In the genomic region with DNA sequence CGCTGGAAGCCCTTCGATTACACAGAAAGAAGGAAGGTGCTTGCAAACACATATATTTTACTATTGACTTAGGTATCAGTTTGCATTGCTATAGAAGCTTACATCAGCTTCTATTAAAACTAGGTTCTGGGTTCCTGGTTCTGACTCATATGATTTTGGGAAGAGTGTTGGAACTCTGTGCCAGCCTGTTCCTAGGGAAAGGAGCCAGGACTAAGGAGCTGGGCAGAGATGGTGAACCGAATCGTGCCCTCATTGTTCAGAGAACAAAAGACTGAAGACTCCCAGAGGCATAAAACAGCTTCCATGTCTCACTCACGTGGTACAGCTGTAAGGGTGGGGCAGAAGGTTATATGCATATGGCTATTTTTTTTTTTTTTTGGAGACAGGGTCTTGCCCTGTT, we compare ENCODE assay signal across 15 cellular contexts.
"Had no signal": no experiment of that assay in that cellular context is flagged by ENCODE, and none has a peak within 500 bp of the region (broad histone marks: within the 10 kb centered on the region; RNA-seq: fewer than 3 reads in every experiment).

No MANE protein-coding gene starts in this region.

- ATAC-seq: effector memory CD8-positive, alpha-beta T cell; left cardiac atrium; natural killer cell had no signal

- H3K4me3 ChIP-seq: cardiac muscle cell, spleen, tibial nerve had no signal

- H3K4me1 Mint-ChIP-seq: activated naive CD4-positive, alpha-beta T cell treated with anti-CD3 and anti-CD28 coated beads, Interleukin-2, amount 50 U/mL, for 24 hours; natural killer cell had no signal

- H3K4me3 Mint-ChIP-seq: activated naive CD4-positive, alpha-beta T cell treated with anti-CD3 and anti-CD28 coated beads, Interleukin-2, amount 50 U/mL, for 24 hours; effector memory CD8-positive, alpha-beta T cell; natural killer cell; T-helper 1 cell treated with Interleukin-12 subunit alpha and Interleukin-12 subunit beta and Interleukin-4 antibody, amounts not matched to agents 30 μg/mL and 1 μg/mL, for 36 hours had no signal

- H3K4me1 ChIP-seq: parathyroid adenoma, spleen had no signal

- H3K36me3 Mint-ChIP-seq: activated naive CD4-positive, alpha-beta T cell treated with anti-CD3 and anti-CD28 coated beads, Interleukin-2, amount 50 U/mL, for 24 hours; natural killer cell had no signal

- H3K27ac Mint-ChIP-seq: activated naive CD4-positive, alpha-beta T cell treated with anti-CD3 and anti-CD28 coated beads, Interleukin-2, amount 50 U/mL, for 24 hours; effector memory CD8-positive, alpha-beta T cell; natural killer cell; T-helper 1 cell treated with Interleukin-12 subunit alpha and Interleukin-12 subunit beta and Interleukin-4 antibody, amounts not matched to agents 30 μg/mL and 1 μg/mL, for 36 hours had no signal

- H3K27ac ChIP-seq: cardiac muscle cell, neutrophil, parathyroid adenoma, spleen, tibial nerve had no signal

- H3K27me3 ChIP-seq: cardiac muscle cell, neutrophil, spleen, tibial nerve had no signal

- H3K9me3 Mint-ChIP-seq: activated naive CD4-positive, alpha-beta T cell treated with anti-CD3 and anti-CD28 coated beads, Interleukin-2, amount 50 U/mL, for 24 hours; effector memory CD8-positive, alpha-beta T cell; natural killer cell; T-helper 1 cell treated with Interleukin-12 subunit alpha and Interleukin-12 subunit beta and Interleukin-4 antibody, amounts not matched to agents 30 μg/mL and 1 μg/mL, for 36 hours had no signal

- DNase-seq: activated CD8-positive, alpha-beta memory T cell treated with anti-CD3 and anti-CD28 coated beads for 24 hours; activated CD8-positive, alpha-beta memory T cell treated with anti-CD3 and anti-CD28 coated beads, Interleukin-2, amount 50 U/mL, for 48 hours; activated gamma-delta T cell; effector memory CD8-positive, alpha-beta T cell; left cardiac atrium; natural killer cell; spleen; stimulated activated CD8-positive, alpha-beta memory T cell treated with anti-CD3 and anti-CD28 coated beads, Interleukin-4, amount 100 ng/mL, for 48 hours; stimulated activated naive CD4-positive, alpha-beta T cell had no signal

- H3K9me3 ChIP-seq: neutrophil had no signal

- H3K36me3 ChIP-seq: cardiac muscle cell, neutrophil, spleen, tibial nerve had no signal
